In genomic region chr3:152910211-152910610, GRCh38 we compare ENCODE assay signal across 1 cellular context.
TF ChIP-seq lines count a peak whose summit lies in the region.

No MANE protein-coding gene starts in this region.

TF ChIP-seq in K562, 482 proteins besides CTCF, POLR2A, EP300 and RAD21 (continued from another document):
- 0 out of 2 replicates have a peak, but pooled peaks have one; percentile 6 for TF ChIP-seq DEAF1 (CRISPR knock-in tag; IDR thresholded peaks at IDR 0.05)
- TF ChIP-seq CBX3 (IDR thresholded peaks at IDR 0.05; ENCODE audit: borderline replicate concordance in 1 of 2, low read length in 2 of 2): 0 out of 3 replicates have a peak, but pooled peaks of 1 of the 2 experiments have one; percentile 34
- 0 out of 2 replicates have a peak, but pooled peaks have one; percentile 9 for TF ChIP-seq ETV1 (tag; conservative IDR thresholded peaks at IDR 0.05; ENCODE audit: low read depth)
